In genomic region chr6:135362124-135362523, GRCh38 we compare ENCODE assay signal across 25 cellular contexts.
"Had no signal": no experiment of that assay in that cellular context is flagged by ENCODE, and none has a peak within 500 bp of the region (broad histone marks: within the 10 kb centered on the region; RNA-seq: fewer than 3 reads in every experiment).

No MANE protein-coding gene starts in this region.

- DNase-seq: colonic mucosa; cortex of kidney; dermis blood vessel endothelial cell; dorsolateral prefrontal cortex; effector CD4-positive, alpha-beta T cell; effector CD8-positive, alpha-beta T cell; effector memory CD4-positive, alpha-beta T cell; effector memory CD8-positive, alpha-beta T cell; endodermal cell; erythroblast; esophagus squamous epithelium; foreskin fibroblast; foreskin keratinocyte; foreskin melanocyte; gastrocnemius medialis; glutamatergic neuron; head of caudate nucleus; heart left ventricle; heart right ventricle had no signal

- ATAC-seq: effector memory CD8-positive, alpha-beta T cell; esophagus mucosa; foreskin keratinocyte; gastrocnemius medialis; gastroesophageal sphincter; heart left ventricle; heart right ventricle had no signal

- H3K27me3 ChIP-seq: colonic mucosa, dorsolateral prefrontal cortex, esophagus muscularis mucosa, esophagus squamous epithelium, foreskin keratinocyte, gastrocnemius medialis, gastroesophageal sphincter, heart left ventricle, heart right ventricle had no signal

- FAIRE-seq: endothelial cell of umbilical vein had no signal

- H3K4me3 ChIP-seq: colonic mucosa, coronary artery, dorsolateral prefrontal cortex, esophagus muscularis mucosa, esophagus squamous epithelium, gastrocnemius medialis, gastroesophageal sphincter, heart left ventricle, heart right ventricle had no signal

- H3K9me3 ChIP-seq: colonic mucosa, esophagus muscularis mucosa, gastrocnemius medialis had no signal

- H3K36me3 ChIP-seq: colonic mucosa, esophagus squamous epithelium, gastrocnemius medialis, gastroesophageal sphincter had no signal

- H3K27ac ChIP-seq: colonic mucosa, coronary artery, dorsolateral prefrontal cortex, epithelial cell of prostate, esophagus muscularis mucosa, esophagus squamous epithelium, foreskin keratinocyte, gastrocnemius medialis, gastroesophageal sphincter, heart left ventricle, heart right ventricle had no signal

- H3K4me1 ChIP-seq: colonic mucosa, esophagus muscularis mucosa, gastrocnemius medialis, gastroesophageal sphincter, heart left ventricle, heart right ventricle had no signal
